ENCODE assay signal across 22 cellular contexts in the genomic region with DNA sequence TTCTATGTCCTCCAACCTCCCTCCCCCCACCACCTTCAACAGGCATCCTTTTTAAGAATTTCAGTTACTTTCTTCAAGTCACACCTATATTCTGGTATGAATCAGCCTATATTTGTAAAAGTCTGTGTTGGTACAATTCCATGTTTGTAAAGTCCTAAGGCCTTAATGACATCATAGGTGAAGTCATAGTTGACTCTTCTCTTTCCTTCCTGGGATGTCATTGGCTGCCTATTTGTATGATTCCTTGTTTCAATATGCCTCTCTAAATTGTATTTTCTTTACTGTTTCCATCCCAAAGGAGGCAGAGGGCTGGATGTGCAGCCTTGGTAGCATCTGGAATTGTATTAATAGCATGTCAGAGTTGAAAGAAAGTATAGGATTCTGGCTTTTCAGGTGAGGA. TPM values are rescaled to one million over a fixed set of nuclear protein-coding genes. Genes with fewer than 3 reads are reported as not detected.
"Had no signal": no experiment of that assay in that cellular context is flagged by ENCODE, and none has a peak within 500 bp of the region (broad histone marks: within the 10 kb centered on the region; RNA-seq: fewer than 3 reads in every experiment).

No MANE protein-coding gene starts in this region.

- H3K27ac ChIP-seq: RWPE1 had no signal

- H3K36me3 ChIP-seq: MG63 had no signal

- H3K27me3 ChIP-seq: MG63 had no signal

- DNase-seq: IMR-90, Karpas-422, KG1, MG63, NCI-H1092, NCI-H1105 treated with DMSO at 0.1 percent for 48 hours, NCI-H1417 treated with DMSO at 0.1 percent for 48 hours, NCI-H146, NCI-H1694 treated with DMSO at 0.1 percent for 48 hours, NCI-H1930, NCI-H2081, NCI-H2107, NCI-H2227 treated with DMSO at 0.1 percent for 48 hours, NCI-H524, NCI-H526 treated with DMSO at 0.1 percent for 48 hours, NCI-H748 treated with DMSO at 0.1 percent for 48 hours, SHP77 had no signal

- H3K9me3 ChIP-seq: MG63 had no signal

- H3K4me3 ChIP-seq: MG63 had no signal

- ATAC-seq: Panc1, SK-N-SH treated with all-trans-retinoic acid at 6 μM for 48 hours had no signal

RNA-seq across cellular contexts. Expression of a gene that starts 56.5 kb away (rescaled TPM):
- total RNA-seq: HT-29, NCI-H460 had no signal
